Comparison of ENCODE assay signal across 27 cellular contexts in the genomic region with DNA sequence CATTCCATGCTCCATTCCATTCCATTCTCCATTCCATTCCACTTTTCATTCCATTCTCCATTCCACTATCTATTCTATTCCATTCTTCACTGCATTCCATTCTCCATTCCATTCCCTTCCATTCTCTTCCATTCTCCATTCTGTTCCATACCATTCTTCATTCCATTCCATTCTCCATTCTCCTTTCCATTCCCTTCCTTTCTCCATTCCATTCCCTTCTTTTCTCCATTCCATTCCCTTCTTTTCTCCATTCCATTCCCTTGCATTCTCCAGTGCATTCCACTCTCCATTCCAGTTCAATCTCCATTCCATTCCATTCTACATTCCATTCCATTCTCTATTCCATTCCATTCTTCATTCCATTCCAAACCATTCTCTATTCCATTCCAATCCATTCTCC.
"Had no signal": no experiment of that assay in that cellular context is flagged by ENCODE, and none has a peak within 500 bp of the region (broad histone marks: within the 10 kb centered on the region; RNA-seq: fewer than 3 reads in every experiment).

No MANE protein-coding gene starts in this region.

- H3K9me3 ChIP-seq: ovary, thoracic aorta, thyroid gland, vagina had no signal

- H3K27me3 ChIP-seq: neural progenitor cell, ovary, spleen, stomach, thyroid gland, tibial nerve, upper lobe of left lung, vagina had no signal

- H3K4me1 ChIP-seq: neural progenitor cell, parathyroid adenoma, psoas muscle, spleen, stomach, thyroid gland, tibial nerve, upper lobe of left lung, vagina had no signal

- H3K36me3 ChIP-seq: ovary, thoracic aorta, thyroid gland, upper lobe of left lung had no signal

- H3K4me3 ChIP-seq: neural progenitor cell, ovary, psoas muscle, skin epidermis, smooth muscle cell, spleen, stomach, thoracic aorta, thyroid gland, tibial nerve, upper lobe of left lung, vagina had no signal

- ATAC-seq: naive thymus-derived CD4-positive, alpha-beta T cell; psoas muscle; right cardiac atrium; sciatic nerve; stimulated activated memory B cell treated with anti-CD40 and anti-IgM and Interleukin-4, amounts not matched to agents 10 μg/mL and 1 μg/mL and 100 μg/mL, for 72 hours had no signal

- H3K79me2 ChIP-seq: parathyroid adenoma had no signal

- H3K9ac ChIP-seq: neural progenitor cell, parathyroid adenoma had no signal

- DNase-seq: naive thymus-derived CD4-positive, alpha-beta T cell; occipital lobe; ovary; posterior cingulate gyrus; psoas muscle; right cardiac atrium; spleen; stimulated activated CD4-positive, alpha-beta T cell treated with anti-CD3 and anti-CD28 coated beads, Interleukin-12 subunit alpha, Interleukin-12 subunit beta, amount 100 ng/mL, for 4 hours; stimulated activated CD4-positive, alpha-beta T cell treated with anti-CD3 and anti-CD28 coated beads, Interleukin-1b, Interleukin-23, amount 100 ng/mL, for 48 hours; stimulated activated CD4-positive, alpha-beta T cell treated with anti-CD3 and anti-CD28 coated beads, Interleukin-4, amount 100 ng/mL, for 1 hour; stimulated activated CD4-positive, alpha-beta T cell treated with anti-CD3 and anti-CD28 coated beads, Interleukin-4, amount 100 ng/mL, for 4 hours; stimulated activated CD8-positive, alpha-beta memory T cell treated with anti-CD3 and anti-CD28 coated beads, Interleukin-4, amount 100 ng/mL, for 48 hours; stimulated activated naive CD4-positive, alpha-beta T cell; stomach; thyroid gland; trophoblast cell; upper lobe of left lung had no signal

- FAIRE-seq: urothelium cell line had no signal

- H3K27ac ChIP-seq: neural progenitor cell, ovary, parathyroid adenoma, psoas muscle, skin epidermis, spleen, stomach, thoracic aorta, thyroid gland, tibial nerve, upper lobe of left lung, vagina had no signal

- H3K4me2 ChIP-seq: neural progenitor cell, smooth muscle cell had no signal

- H2AFZ ChIP-seq: neural progenitor cell, parathyroid adenoma had no signal
